ENCODE assay signal across 1 cellular context in genomic region chr16:11742536-11743307, GRCh38.
A peak's percentile ranks its signal among the peaks of the same experiment; 100 is the strongest.
TF ChIP-seq lines count a peak whose summit lies in the region.

TSS of gene TXNDC11 (minus strand) at chr16:11742857. CDS start at chr16:11742730, 127 bp downstream.

TF ChIP-seq in HepG2, 621 proteins besides CTCF, POLR2A, EP300 and RAD21 (continued from another document and continues in another):
- peak; percentile 98 for TF ChIP-seq CENPT (CRISPR knock-in tag; IDR thresholded peaks at IDR 0.05; ENCODE audit: low read depth)
- TF ChIP-seq LCORL (IDR thresholded peaks at IDR 0.05): no peak
- peak; percentile 96 for TF ChIP-seq LCORL (CRISPR knock-in tag; IDR thresholded peaks at IDR 0.05)
- peak; percentile 35; the same call in 1 of the 2 replicates for TF ChIP-seq ZFP36L1 (CRISPR knock-in tag; IDR thresholded peaks at IDR 0.05)
- TF ChIP-seq NBN (conservative IDR thresholded peaks at IDR 0.05): no peak
- TF ChIP-seq, protein P1, sequence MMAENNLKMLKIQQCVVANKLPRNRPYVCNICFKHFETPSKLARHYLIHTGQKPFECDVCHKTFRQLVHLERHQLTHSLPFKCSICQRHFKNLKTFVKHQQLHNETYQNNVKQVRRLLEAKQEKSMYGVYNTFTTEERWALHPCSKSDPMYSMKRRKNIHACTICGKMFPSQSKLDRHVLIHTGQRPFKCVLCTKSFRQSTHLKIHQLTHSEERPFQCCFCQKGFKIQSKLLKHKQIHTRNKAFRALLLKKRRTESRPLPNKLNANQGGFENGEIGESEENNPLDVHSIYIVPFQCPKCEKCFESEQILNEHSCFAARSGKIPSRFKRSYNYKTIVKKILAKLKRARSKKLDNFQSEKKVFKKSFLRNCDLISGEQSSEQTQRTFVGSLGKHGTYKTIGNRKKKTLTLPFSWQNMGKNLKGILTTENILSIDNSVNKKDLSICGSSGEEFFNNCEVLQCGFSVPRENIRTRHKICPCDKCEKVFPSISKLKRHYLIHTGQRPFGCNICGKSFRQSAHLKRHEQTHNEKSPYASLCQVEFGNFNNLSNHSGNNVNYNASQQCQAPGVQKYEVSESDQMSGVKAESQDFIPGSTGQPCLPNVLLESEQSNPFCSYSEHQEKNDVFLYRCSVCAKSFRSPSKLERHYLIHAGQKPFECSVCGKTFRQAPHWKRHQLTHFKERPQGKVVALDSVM (CRISPR knock-in tag; IDR thresholded peaks at IDR 0.05): peak; percentile 78
- TF ChIP-seq MTF1 (CRISPR knock-in tag; IDR thresholded peaks at IDR 0.05): no peak
- no peak for TF ChIP-seq FOXK2 (IDR thresholded peaks at IDR 0.05)
- TF ChIP-seq CEBPZ (IDR thresholded peaks at IDR 0.05; ENCODE audit: low read length): no peak
- TF ChIP-seq CBX5 (CRISPR knock-in tag; IDR thresholded peaks at IDR 0.05; ENCODE audit: borderline replicate concordance): no peak; the same call in 1 of the 2 replicates
- no peak; the same call in 1 of the 2 replicates for TF ChIP-seq ZNF317 (CRISPR knock-in tag; IDR thresholded peaks at IDR 0.05)
- peak; percentile 94 for TF ChIP-seq POLR2AphosphoS5 (IDR thresholded peaks at IDR 0.05; ENCODE audit: low read depth, low read length)
- TF ChIP-seq ZNF557 (CRISPR knock-in tag; IDR thresholded peaks at IDR 0.05): no peak
- TF ChIP-seq TBX3 (IDR thresholded peaks at IDR 0.05; ENCODE audit: borderline replicate concordance): peak; percentile 25; the same call in 1 of the 2 replicates
- TF ChIP-seq NRL (CRISPR knock-in tag; IDR thresholded peaks at IDR 0.05; ENCODE audit: borderline replicate concordance): peak; percentile 85
- TF ChIP-seq ZNF501 (CRISPR knock-in tag; IDR thresholded peaks at IDR 0.05): 0 out of 2 replicates have a peak, but pooled peaks have one; percentile 5
- peak; percentile 0; the same call in 1 of the 2 replicates for TF ChIP-seq ZNF256 (CRISPR knock-in tag; conservative IDR thresholded peaks at IDR 0.05)
- peak; percentile 6; the same call in 1 of the 2 replicates for TF ChIP-seq HNF4G (IDR thresholded peaks at IDR 0.05; ENCODE audit: borderline replicate concordance, low read depth, low read length)
- peak; percentile 52; the same call in 1 of the 2 replicates for TF ChIP-seq HNF4G (CRISPR knock-in tag; IDR thresholded peaks at IDR 0.05; ENCODE audit: borderline replicate concordance, low read depth)
- TF ChIP-seq REL (CRISPR knock-in tag; conservative IDR thresholded peaks at IDR 0.05): peak; percentile 64
- TF ChIP-seq ATF7-NPFF (CRISPR knock-in tag; IDR thresholded peaks at IDR 0.05; ENCODE audit: low read depth): peak; percentile 73
- TF ChIP-seq SP1 (IDR thresholded peaks at IDR 0.05): peak; percentile 81; the same call in 1 of the 2 replicates
- peak; percentile 99 for TF ChIP-seq SP1 (CRISPR knock-in tag; IDR thresholded peaks at IDR 0.05)
- no peak for TF ChIP-seq RORA (CRISPR knock-in tag; IDR thresholded peaks at IDR 0.05)
- TF ChIP-seq NFYC (CRISPR knock-in tag; IDR thresholded peaks at IDR 0.05): peak; percentile 70
- no peak for TF ChIP-seq MTA3 (CRISPR knock-in tag; IDR thresholded peaks at IDR 0.05)
- no peak for TF ChIP-seq ZFP62 (CRISPR knock-in tag; IDR thresholded peaks at IDR 0.05)
- no peak for TF ChIP-seq ZNF549 (CRISPR knock-in tag; IDR thresholded peaks at IDR 0.05)
- TF ChIP-seq, protein P2, sequence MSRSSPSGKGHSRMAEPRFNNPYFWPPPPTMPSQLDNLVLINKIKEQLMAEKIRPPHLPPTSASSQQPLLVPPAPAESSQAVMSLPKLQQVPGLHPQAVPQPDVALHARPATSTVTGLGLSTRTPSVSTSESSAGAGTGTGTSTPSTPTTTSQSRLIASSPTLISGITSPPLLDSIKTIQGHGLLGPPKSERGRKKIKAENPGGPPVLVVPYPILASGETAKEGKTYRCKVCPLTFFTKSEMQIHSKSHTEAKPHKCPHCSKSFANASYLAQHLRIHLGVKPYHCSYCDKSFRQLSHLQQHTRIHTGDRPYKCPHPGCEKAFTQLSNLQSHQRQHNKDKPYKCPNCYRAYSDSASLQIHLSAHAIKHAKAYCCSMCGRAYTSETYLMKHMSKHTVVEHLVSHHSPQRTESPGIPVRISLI (CRISPR knock-in tag; IDR thresholded peaks at IDR 0.05; ENCODE audit: borderline replicate concordance): no peak; the same call in none of the 2 replicates
- TF ChIP-seq KDM5A (IDR thresholded peaks at IDR 0.05; ENCODE audit: borderline replicate concordance, low read length): 0 out of 2 replicates have a peak, but pooled peaks have one; percentile 57
- no peak for TF ChIP-seq ZNF3 (CRISPR knock-in tag; IDR thresholded peaks at IDR 0.05)
- TF ChIP-seq TARDBP (CRISPR knock-in tag; IDR thresholded peaks at IDR 0.05): peak; percentile 96
- TF ChIP-seq, protein P3, sequence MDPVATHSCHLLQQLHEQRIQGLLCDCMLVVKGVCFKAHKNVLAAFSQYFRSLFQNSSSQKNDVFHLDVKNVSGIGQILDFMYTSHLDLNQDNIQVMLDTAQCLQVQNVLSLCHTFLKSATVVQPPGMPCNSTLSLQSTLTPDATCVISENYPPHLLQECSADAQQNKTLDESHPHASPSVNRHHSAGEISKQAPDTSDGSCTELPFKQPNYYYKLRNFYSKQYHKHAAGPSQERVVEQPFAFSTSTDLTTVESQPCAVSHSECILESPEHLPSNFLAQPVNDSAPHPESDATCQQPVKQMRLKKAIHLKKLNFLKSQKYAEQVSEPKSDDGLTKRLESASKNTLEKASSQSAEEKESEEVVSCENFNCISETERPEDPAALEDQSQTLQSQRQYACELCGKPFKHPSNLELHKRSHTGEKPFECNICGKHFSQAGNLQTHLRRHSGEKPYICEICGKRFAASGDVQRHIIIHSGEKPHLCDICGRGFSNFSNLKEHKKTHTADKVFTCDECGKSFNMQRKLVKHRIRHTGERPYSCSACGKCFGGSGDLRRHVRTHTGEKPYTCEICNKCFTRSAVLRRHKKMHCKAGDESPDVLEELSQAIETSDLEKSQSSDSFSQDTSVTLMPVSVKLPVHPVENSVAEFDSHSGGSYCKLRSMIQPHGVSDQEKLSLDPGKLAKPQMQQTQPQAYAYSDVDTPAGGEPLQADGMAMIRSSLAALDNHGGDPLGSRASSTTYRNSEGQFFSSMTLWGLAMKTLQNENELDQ (CRISPR knock-in tag; IDR thresholded peaks at IDR 0.05; ENCODE audit: borderline replicate concordance): no peak
- no peak for TF ChIP-seq FOXA1 (IDR thresholded peaks at IDR 0.05)
- peak; percentile 58 for TF ChIP-seq FOXA1 (CRISPR knock-in tag; IDR thresholded peaks at IDR 0.05)
- peak; percentile 51 for TF ChIP-seq ESRRA (CRISPR knock-in tag; IDR thresholded peaks at IDR 0.05; ENCODE audit: low read depth)
- TF ChIP-seq, protein P4, sequence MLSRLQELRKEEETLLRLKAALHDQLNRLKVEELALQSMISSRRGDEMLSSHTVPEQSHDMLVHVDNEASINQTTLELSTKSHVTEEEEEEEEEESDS (CRISPR knock-in tag; IDR thresholded peaks at IDR 0.05; ENCODE audit: borderline replicate concordance): peak; percentile 37; the same call in 1 of the 2 replicates
- TF ChIP-seq MLLT10 (CRISPR knock-in tag; IDR thresholded peaks at IDR 0.05): no peak
- peak; percentile 96 for TF ChIP-seq KLF12 (CRISPR knock-in tag; IDR thresholded peaks at IDR 0.05; ENCODE audit: borderline replicate concordance)
- TF ChIP-seq, protein P5, sequence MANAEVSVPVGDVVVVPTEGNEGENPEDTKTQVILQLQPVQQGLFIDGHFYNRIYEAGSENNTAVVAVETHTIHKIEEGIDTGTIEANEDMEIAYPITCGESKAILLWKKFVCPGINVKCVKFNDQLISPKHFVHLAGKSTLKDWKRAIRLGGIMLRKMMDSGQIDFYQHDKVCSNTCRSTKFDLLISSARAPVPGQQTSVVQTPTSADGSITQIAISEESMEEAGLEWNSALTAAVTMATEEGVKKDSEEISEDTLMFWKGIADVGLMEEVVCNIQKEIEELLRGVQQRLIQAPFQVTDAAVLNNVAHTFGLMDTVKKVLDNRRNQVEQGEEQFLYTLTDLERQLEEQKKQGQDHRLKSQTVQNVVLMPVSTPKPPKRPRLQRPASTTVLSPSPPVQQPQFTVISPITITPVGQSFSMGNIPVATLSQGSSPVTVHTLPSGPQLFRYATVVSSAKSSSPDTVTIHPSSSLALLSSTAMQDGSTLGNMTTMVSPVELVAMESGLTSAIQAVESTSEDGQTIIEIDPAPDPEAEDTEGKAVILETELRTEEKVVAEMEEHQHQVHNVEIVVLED (CRISPR knock-in tag; IDR thresholded peaks at IDR 0.05; ENCODE audit: borderline replicate concordance): peak; percentile 96
- no peak for TF ChIP-seq CCAR2 (optimal IDR thresholded peaks at IDR 0.05; ENCODE audit: low read depth, low read length)
- no peak for TF ChIP-seq FOSL1 (CRISPR knock-in tag; IDR thresholded peaks at IDR 0.05; ENCODE audit: borderline replicate concordance)
- TF ChIP-seq, protein P6, sequence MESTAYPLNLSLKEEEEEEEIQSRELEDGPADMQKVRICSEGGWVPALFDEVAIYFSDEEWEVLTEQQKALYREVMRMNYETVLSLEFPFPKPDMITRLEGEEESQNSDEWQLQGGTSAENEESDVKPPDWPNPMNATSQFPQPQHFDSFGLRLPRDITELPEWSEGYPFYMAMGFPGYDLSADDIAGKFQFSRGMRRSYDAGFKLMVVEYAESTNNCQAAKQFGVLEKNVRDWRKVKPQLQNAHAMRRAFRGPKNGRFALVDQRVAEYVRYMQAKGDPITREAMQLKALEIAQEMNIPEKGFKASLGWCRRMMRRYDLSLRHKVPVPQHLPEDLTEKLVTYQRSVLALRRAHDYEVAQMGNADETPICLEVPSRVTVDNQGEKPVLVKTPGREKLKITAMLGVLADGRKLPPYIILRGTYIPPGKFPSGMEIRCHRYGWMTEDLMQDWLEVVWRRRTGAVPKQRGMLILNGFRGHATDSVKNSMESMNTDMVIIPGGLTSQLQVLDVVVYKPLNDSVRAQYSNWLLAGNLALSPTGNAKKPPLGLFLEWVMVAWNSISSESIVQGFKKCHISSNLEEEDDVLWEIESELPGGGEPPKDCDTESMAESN (CRISPR knock-in tag; conservative IDR thresholded peaks at IDR 0.05): 0 out of 2 replicates have a peak, but pooled peaks have one; percentile 34
- TF ChIP-seq ZNF484 (CRISPR knock-in tag; IDR thresholded peaks at IDR 0.05; ENCODE audit: borderline replicate concordance, low read depth): no peak
- peak; percentile 76 for TF ChIP-seq JARID2 (CRISPR knock-in tag; IDR thresholded peaks at IDR 0.05; ENCODE audit: insufficient replicate concordance)
- peak; percentile 71; the same call in 1 of the 2 replicates for TF ChIP-seq YEATS2 (CRISPR knock-in tag; IDR thresholded peaks at IDR 0.05; ENCODE audit: borderline replicate concordance)
- TF ChIP-seq, protein P7, sequence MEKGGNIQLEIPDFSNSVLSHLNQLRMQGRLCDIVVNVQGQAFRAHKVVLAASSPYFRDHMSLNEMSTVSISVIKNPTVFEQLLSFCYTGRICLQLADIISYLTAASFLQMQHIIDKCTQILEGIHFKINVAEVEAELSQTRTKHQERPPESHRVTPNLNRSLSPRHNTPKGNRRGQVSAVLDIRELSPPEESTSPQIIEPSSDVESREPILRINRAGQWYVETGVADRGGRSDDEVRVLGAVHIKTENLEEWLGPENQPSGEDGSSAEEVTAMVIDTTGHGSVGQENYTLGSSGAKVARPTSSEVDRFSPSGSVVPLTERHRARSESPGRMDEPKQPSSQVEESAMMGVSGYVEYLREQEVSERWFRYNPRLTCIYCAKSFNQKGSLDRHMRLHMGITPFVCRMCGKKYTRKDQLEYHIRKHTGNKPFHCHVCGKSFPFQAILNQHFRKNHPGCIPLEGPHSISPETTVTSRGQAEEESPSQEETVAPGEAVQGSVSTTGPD (CRISPR knock-in tag; IDR thresholded peaks at IDR 0.05): no peak
- peak; percentile 83 for TF ChIP-seq MXD3 (CRISPR knock-in tag; IDR thresholded peaks at IDR 0.05)
- TF ChIP-seq, protein P8, sequence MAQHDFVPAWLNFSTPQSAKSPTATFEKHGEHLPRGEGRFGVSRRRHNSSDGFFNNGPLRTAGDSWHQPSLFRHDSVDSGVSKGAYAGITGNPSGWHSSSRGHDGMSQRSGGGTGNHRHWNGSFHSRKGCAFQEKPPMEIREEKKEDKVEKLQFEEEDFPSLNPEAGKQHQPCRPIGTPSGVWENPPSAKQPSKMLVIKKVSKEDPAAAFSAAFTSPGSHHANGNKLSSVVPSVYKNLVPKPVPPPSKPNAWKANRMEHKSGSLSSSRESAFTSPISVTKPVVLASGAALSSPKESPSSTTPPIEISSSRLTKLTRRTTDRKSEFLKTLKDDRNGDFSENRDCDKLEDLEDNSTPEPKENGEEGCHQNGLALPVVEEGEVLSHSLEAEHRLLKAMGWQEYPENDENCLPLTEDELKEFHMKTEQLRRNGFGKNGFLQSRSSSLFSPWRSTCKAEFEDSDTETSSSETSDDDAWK (CRISPR knock-in tag; IDR thresholded peaks at IDR 0.05): no peak
- peak; percentile 58 for TF ChIP-seq AGO2 (optimal IDR thresholded peaks at IDR 0.05; ENCODE audit: low read depth, low read length)
- TF ChIP-seq, protein P9, sequence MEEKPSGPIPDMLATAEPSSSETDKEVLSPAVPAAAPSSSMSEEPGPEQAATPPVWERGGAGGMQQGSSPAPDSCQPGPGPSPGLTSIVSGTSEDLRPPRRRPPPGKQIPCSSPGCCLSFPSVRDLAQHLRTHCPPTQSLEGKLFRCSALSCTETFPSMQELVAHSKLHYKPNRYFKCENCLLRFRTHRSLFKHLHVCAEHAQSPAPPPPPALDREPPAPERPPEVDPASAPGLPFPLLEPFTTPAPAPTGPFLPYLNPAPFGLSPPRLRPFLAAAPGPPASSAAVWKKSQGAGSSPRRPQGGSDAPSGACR (CRISPR knock-in tag; IDR thresholded peaks at IDR 0.05): peak; percentile 62
